ENCODE assay signal across 8 cellular contexts in the genomic region with DNA sequence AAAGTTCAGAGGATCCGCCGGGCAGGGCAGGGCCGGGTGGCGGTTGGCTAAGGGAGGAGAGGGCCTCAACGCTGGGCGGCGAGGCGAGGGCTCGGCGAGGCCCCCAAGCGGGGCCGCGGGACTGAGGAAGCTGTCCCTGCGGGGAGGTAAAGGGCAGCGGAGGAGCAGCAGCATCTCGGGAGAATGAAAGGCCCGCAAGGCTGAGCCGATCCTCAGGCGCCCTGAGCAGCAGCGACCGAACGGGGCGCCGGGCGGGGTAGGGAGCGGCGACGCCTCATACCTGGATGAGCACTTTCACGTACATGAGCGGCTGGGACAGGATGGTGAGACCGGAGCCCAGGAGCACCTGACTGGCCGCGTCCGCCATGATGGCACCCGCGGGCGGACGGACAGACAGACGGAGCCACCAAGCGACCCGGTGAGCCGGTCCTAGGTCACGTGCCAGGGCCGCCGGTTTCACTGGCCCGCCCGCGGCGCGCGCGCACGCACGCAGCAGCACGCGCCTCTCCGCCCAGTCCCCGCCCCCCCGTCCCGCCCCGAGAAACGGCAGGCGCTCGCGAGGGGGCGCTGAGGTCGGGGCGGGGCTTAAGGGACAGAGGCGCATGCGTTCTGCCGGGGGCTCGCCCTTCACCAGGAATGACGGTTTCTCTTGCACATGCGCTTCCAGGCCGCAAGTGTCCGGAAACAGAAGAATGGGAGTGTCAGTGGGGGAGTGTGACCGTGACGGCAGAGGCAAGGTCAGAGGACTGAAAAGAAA. TPM values are rescaled to one million over a fixed set of nuclear protein-coding genes. Genes with fewer than 3 reads are reported as not detected.
DNase-seq lines count a peak whose midpoint lies in the region; TF ChIP-seq lines count a peak whose summit lies in the region.

TSS of gene MTCH2 (minus strand) at position 461 of the 757 bp plus-strand sequence. CDS start at position 367, 94 bp downstream.

- TF ChIP-seq CTCF in fibroblast of villous mesenchyme (IDR thresholded peaks at IDR 0.05; ENCODE audit: insufficient read depth, low read depth, low read length): no peak
- peak; percentile 51 for TF ChIP-seq CTCF in neural crest cell (conservative IDR thresholded peaks at IDR 0.05)

- in situ Hi-C loops in HAP-1 (cut with MboI; ENCODE audit: low sequenced_read_pairs): loop anchor here (10.0 to 25.0 kb wide), 2 partner anchors 73 to 470 kb away; partner anchors contain the start of gene AGBL2

- H3K36me3 ChIP-seq in ES-I3 (ENCODE audit: insufficient read depth, low read length): peaks cover 9% of the 10 kb centered on the region
- peaks cover 22% of the 10 kb centered on the region for H3K36me3 ChIP-seq in HAP-1 (replicated peaks)
- peaks cover 36% of the 10 kb centered on the region for H3K36me3 ChIP-seq in MG63
- H3K36me3 ChIP-seq in stomach smooth muscle (ENCODE audit: control insufficient read depth in 2 of 2, insufficient read depth in 2 of 2, low read length in 2 of 2): peaks cover 7 to 8% of the 10 kb centered on the region in 2 donors

- peak within 1 kb of the TSS; percentile 92 for H3K4me3 Mint-ChIP-seq in neural crest cell

- H3K27me3 Mint-ChIP-seq in neural crest cell (ENCODE audit: low read depth): no peaks in the 10 kb centered on the region

- H3K4me1 ChIP-seq in ES-I3 (ENCODE audit: insufficient read depth, low read length): peaks cover 6% of the 10 kb centered on the region
- peaks cover 15% of the 10 kb centered on the region for H3K4me1 ChIP-seq in HAP-1
- peaks cover 7% of the 10 kb centered on the region for H3K4me1 ChIP-seq in stomach smooth muscle (ENCODE audit: control insufficient read depth, insufficient read depth, low read length)

- DNase-seq in HAP-1 (ENCODE audit: low spot score in 2 of 2) (peak; percentile 98), MG63 (peak; percentile 94), SHP77 treated with DMSO at 0.1 percent for 48 hours (lab: John Stamatoyannopoulos, UW) (peak; percentile 96), activated gamma-delta T cell (lab: John Stamatoyannopoulos, UW) (peak; percentile 95), fibroblast of villous mesenchyme (ENCODE audit: low read depth) (peak; percentile 98), neural crest cell (ENCODE audit: low read depth, low spot score) (peak; percentile 91)

- H3K27ac Mint-ChIP-seq in neural crest cell (ENCODE audit: unreplicated experiment): peak within 1 kb of the TSS; percentile 72

- peaks cover 35% of the 10 kb centered on the region for H3K4me1 Mint-ChIP-seq in neural crest cell

- H3K4me3 ChIP-seq in HAP-1: peak within 1 kb of the TSS; percentile 93
- peak within 1 kb of the TSS; percentile 93 for H3K4me3 ChIP-seq in MG63
- peak within 1 kb of the TSS; percentile 91 for H3K4me3 ChIP-seq in fibroblast of villous mesenchyme (ENCODE audit: low read depth, low read length)
- H3K4me3 ChIP-seq in stomach smooth muscle (ENCODE audit: low read length in 2 of 2): peak within 1 kb of the TSS; percentile 89

- peak within 1 kb of the TSS; percentile 97 for H3K9ac ChIP-seq in ES-I3 (ENCODE audit: low read depth, low read length)
- H3K9ac ChIP-seq in stomach smooth muscle (ENCODE audit: low read length in 2 of 2): peak within 1 kb of the TSS; percentile 91 to 94

- peaks cover 6% of the 10 kb centered on the region for H3K36me3 Mint-ChIP-seq in neural crest cell (ENCODE audit: low read depth)

- H3K27ac ChIP-seq in stomach smooth muscle (ENCODE audit: low read length): peak within 1 kb of the TSS; percentile 81

- H3K9me3 ChIP-seq in ES-I3 (ENCODE audit: control insufficient read depth, insufficient read depth, low read length) (no peaks in the 10 kb centered on the region), HAP-1 (no peaks in the 10 kb centered on the region), MG63 (no peaks in the 10 kb centered on the region), stomach smooth muscle (ENCODE audit: control insufficient read depth in 2 of 2, low read length in 2 of 2) (no peaks in the 10 kb centered on the region)

- no peaks in the 10 kb centered on the region for H3K27me3 ChIP-seq in HAP-1 (ENCODE audit: low read depth)
- H3K27me3 ChIP-seq in MG63: no peaks in the 10 kb centered on the region
- H3K27me3 ChIP-seq in stomach smooth muscle (ENCODE audit: control insufficient read depth in 1 of 2, insufficient read depth in 2 of 2, low read length in 2 of 2): no peaks in the 10 kb centered on the region

- H3K9me3 Mint-ChIP-seq in neural crest cell: no peaks in the 10 kb centered on the region

RNA-seq across cellular contexts. Expression of gene MTCH2, which starts in this region (rescaled TPM):
- 24.3 and 43.0 TPM in 2 replicates for total RNA-seq in MG63 (2014; rRNA removed; shearing (Covaris generic); ENCODE audit: low replicate concordance)
- total RNA-seq in fibroblast of villous mesenchyme: 78.9 and 102 TPM in 2 replicates
- 157 and 160 TPM in 2 replicates for total RNA-seq in neural crest cell

Comparison
In these comparisons a context has a peak if more than half of its experiments do, and no peak if none do; other contexts are left out.
1. Peak in every context shown above with its lines: DNase-seq, H3K4me3 ChIP-seq and H3K27ac ChIP-seq.